Comparison of ENCODE assay signal across 8 cellular contexts in the genomic region with DNA sequence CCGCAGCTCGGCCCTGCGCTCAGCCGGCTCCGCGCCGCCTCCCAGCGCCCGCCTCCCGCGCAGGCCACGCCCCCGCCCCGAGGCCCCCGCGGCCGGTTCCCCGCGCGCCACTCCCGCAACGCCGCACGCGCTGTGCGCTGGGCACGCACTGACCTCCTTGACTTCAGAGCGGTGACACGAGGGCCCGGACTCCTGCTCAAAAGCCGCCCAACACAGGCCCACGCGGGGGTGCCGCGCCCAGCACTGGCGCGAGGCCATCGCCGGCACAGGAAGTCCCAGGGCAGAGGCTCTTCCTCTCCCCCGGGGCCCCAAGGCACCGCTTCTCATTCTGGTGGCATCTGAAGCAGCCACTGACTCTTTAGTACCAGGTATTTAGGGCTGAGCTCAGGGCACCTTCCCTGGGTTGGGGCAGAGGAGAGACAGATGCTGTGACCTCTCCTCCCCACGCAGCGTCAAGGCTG. TPM values are rescaled to one million over a fixed set of nuclear protein-coding genes. Genes with fewer than 3 reads are reported as not detected.
DNase-seq lines count a peak whose midpoint lies in the region; TF ChIP-seq lines count a peak whose summit lies in the region.

No MANE protein-coding gene starts in this region.

- peak overlapping the region; percentile 71; the same call in 1 of the 2 replicates for H3K4me3 ChIP-seq in GM08714 (ENCODE audit: low read length)
- H3K4me3 ChIP-seq in NB4 (ENCODE audit: low read depth, low read length), result peak overlapping the region; percentile 49
- H3K4me3 ChIP-seq in duodenal mucosa (ENCODE audit: low read depth in 1 of 2, low read length in 2 of 2), result peak overlapping the region; percentile 63 to 71
- H3K4me3 ChIP-seq in mesenchymal stem cell (ENCODE audit: insufficient read depth in 1 of 2, low read depth in 1 of 2, low read length in 2 of 2), result peak overlapping the region; percentile 71 to 82

- peak overlapping the region; percentile 5 to 31 for H3K14ac ChIP-seq in mesenchymal stem cell (ENCODE audit: low read length in 2 of 2)

- peak; percentile 51 for DNase-seq in H4 (ENCODE audit: low spot score)
- peak; percentile 75 for DNase-seq in NB4 (ENCODE audit: low read depth)
- DNase-seq in activated CD4-positive, alpha-beta T cell treated with anti-CD3 and anti-CD28 coated beads, Interleukin-2, amount 50 U/mL, for 24 hours (ENCODE audit: low read depth in 1 of 2, low spot score in 1 of 2), result peak; percentile 48 to 55
- peak; percentile 39 for DNase-seq in mesenchymal stem cell
- DNase-seq in stimulated activated CD8-positive, alpha-beta memory T cell treated with anti-CD3 and anti-CD28 coated beads, Interleukin-4, amount 100 ng/mL, for 1 hour (ENCODE audit: low read depth in 2 of 2, low spot score in 1 of 2), result peak; percentile 39 to 44
- no peak for DNase-seq in SHP77 (lab: John Stamatoyannopoulos, UW)

- H2BK5ac ChIP-seq in mesenchymal stem cell (ENCODE audit: low read depth, low read length, poor library complexity, severe bottlenecking), result peak overlapping the region; percentile 33

- no peaks in the 10 kb centered on the region for H3K36me3 ChIP-seq in duodenal mucosa (ENCODE audit: control insufficient read depth in 1 of 2, insufficient read depth in 2 of 2, low read length in 2 of 2)
- peaks cover 0 to 7% of the 10 kb centered on the region in 2 experiments for H3K36me3 ChIP-seq in mesenchymal stem cell (ENCODE audit: control insufficient read depth in 1 of 2, insufficient read depth in 2 of 2, low read depth in 1 of 2, low read length in 2 of 2)

- under 1% methylated on average over 39 of the region's 43 CpGs for WGBS in mesenchymal stem cell

- H3K23ac ChIP-seq in mesenchymal stem cell (ENCODE audit: low read length in 2 of 2), result no peak overlapping the region

- no peak overlapping the region for H2BK15ac ChIP-seq in mesenchymal stem cell (ENCODE audit: low read depth, poor library complexity, severe bottlenecking)

- peaks cover 45% of the 10 kb centered on the region for H3K79me1 ChIP-seq in mesenchymal stem cell (replicated peaks; ENCODE audit: low read length, poor library complexity, severe bottlenecking)

- peak overlapping the region; percentile 65 for H2BK120ac ChIP-seq in mesenchymal stem cell (ENCODE audit: low read depth, low read length)

- TF ChIP-seq CTCF in NB4 (IDR thresholded peaks at IDR 0.05; ENCODE audit: low read depth, low read length), result no peak

- H4K91ac ChIP-seq in mesenchymal stem cell (ENCODE audit: low read length), result peak overlapping the region; percentile 71

- H3K9me3 ChIP-seq in duodenal mucosa (ENCODE audit: control insufficient read depth in 1 of 2, low read length in 2 of 2) (no peaks in the 10 kb centered on the region), mesenchymal stem cell (ENCODE audit: control insufficient read depth, low read length) (no peaks in the 10 kb centered on the region)

- H3K18ac ChIP-seq in mesenchymal stem cell (ENCODE audit: low read depth in 1 of 2, low read length in 2 of 2), result peak overlapping the region; percentile 38 to 85

- H2AK5ac ChIP-seq in mesenchymal stem cell (ENCODE audit: low read length, severe bottlenecking), result no peak overlapping the region

- H4K8ac ChIP-seq in mesenchymal stem cell (ENCODE audit: low read length), result peak overlapping the region; percentile 86

- H3K9ac ChIP-seq in duodenal mucosa (ENCODE audit: low read depth in 1 of 2, low read length in 2 of 2), result peak overlapping the region; percentile 56 to 63
- H3K9ac ChIP-seq in mesenchymal stem cell (ENCODE audit: low read length), result peak overlapping the region; percentile 85

- H3K4me2 ChIP-seq in mesenchymal stem cell (ENCODE audit: low read length, poor library complexity, severe bottlenecking), result peak overlapping the region; percentile 83

- H3K27me3 ChIP-seq in duodenal mucosa (ENCODE audit: control insufficient read depth in 1 of 2, insufficient read depth in 2 of 2, low read length in 2 of 2) (no peaks in the 10 kb centered on the region), mesenchymal stem cell (ENCODE audit: control insufficient read depth in 1 of 2, insufficient read depth in 1 of 2, low read length in 2 of 2) (no peaks in the 10 kb centered on the region)

- H2BK12ac ChIP-seq in mesenchymal stem cell (ENCODE audit: low read length in 2 of 2), result peak overlapping the region; percentile 7 to 35

- peak; percentile 41 for TF ChIP-seq POLR2A in NB4 (IDR thresholded peaks at IDR 0.05; ENCODE audit: extremely low read depth, insufficient read length)

- peaks cover 23 to 39% of the 10 kb centered on the region in 2 donors for H3K4me1 ChIP-seq in duodenal mucosa (ENCODE audit: control insufficient read depth in 1 of 2, insufficient read depth in 2 of 2, low read length in 2 of 2)
- H3K4me1 ChIP-seq in mesenchymal stem cell (ENCODE audit: control insufficient read depth, insufficient read depth, low read depth, low read length), result peaks cover 59% of the 10 kb centered on the region

- peak overlapping the region; percentile 59 for H3K27ac ChIP-seq in duodenal mucosa (ENCODE audit: low read depth, low read length)
- H3K27ac ChIP-seq in mesenchymal stem cell (ENCODE audit: low read length, poor library complexity, severe bottlenecking), result peak overlapping the region; percentile 48

- peak overlapping the region; percentile 75 to 98 for H3K4ac ChIP-seq in mesenchymal stem cell (ENCODE audit: low read depth in 1 of 2, low read length in 2 of 2)

- peak overlapping the region; percentile 29 for H2AFZ ChIP-seq in mesenchymal stem cell (ENCODE audit: low read depth, low read length)

RNA-seq across cellular contexts. Expression of a gene that starts 12.4 kb away (rescaled TPM):
- 3.7 and 6.4 TPM in 2 replicates for total RNA-seq in H4 (2014; rRNA removed; shearing (Covaris generic))
- 11.7 TPM for polyA plus RNA-seq in mesenchymal stem cell (2013, experiment 1 of 2)
- 11.4 TPM for polyA plus RNA-seq in mesenchymal stem cell (2013, experiment 2 of 2)

Comparison
In these comparisons a context has a peak if more than half of its experiments do, and no peak if none do; other contexts are left out.
1. DNase-seq: peak in H4 (single experiment), NB4 (single experiment), activated CD4-positive, alpha-beta T cell treated with anti-CD3 and anti-CD28 coated beads, Interleukin-2, amount 50 U/mL, for 24 hours (2 of 2), mesenchymal stem cell (single experiment) and stimulated activated CD8-positive, alpha-beta memory T cell treated with anti-CD3 and anti-CD28 coated beads, Interleukin-4, amount 100 ng/mL, for 1 hour (2 of 2); none in SHP77 (0 of 2).
2. Peak in every context shown above with its lines, with median percentiles within 50 percentile points of each other: H3K4me3 ChIP-seq.